In genomic region chr12:27523642-27524488, GRCh38 we compare ENCODE assay signal across 8 cellular contexts. TPM values are rescaled to one million over a fixed set of nuclear protein-coding genes. Genes with fewer than 3 reads are reported as not detected.
A peak's percentile ranks its signal among the peaks of the same experiment; 100 is the strongest.
DNase-seq lines count a peak whose midpoint lies in the region; ATAC-seq and TF ChIP-seq lines count a peak whose summit lies in the region.

Gene PPFIBP1, plus strand, starts transcription at chr12:27524206. Its CDS starts 109,191 bp downstream, at chr12:27633397.

- H4K20me1 ChIP-seq in smooth muscle cell (ENCODE audit: low read depth): peaks cover 41% of the 10 kb centered on the region

- H3K27me3 ChIP-seq in smooth muscle cell (ENCODE audit: low read depth): no peaks in the 10 kb centered on the region

- peaks cover 57% of the 10 kb centered on the region for H3K27me3 Mint-ChIP-seq in WTC11 (ENCODE audit: low read depth)

- peak within 1 kb of the TSS; percentile 86 for H3K9ac ChIP-seq in smooth muscle cell (ENCODE audit: low read depth)

- peak within 1 kb of the TSS; percentile 57 for H2AFZ ChIP-seq in smooth muscle cell (ENCODE audit: low read depth)

- peak; percentile 99 for DNase-seq in AG08395 (ENCODE audit: low spot score)
- peak; percentile 97 for DNase-seq in NCI-H226
- peak; percentile 100 for DNase-seq in WTC11 (ENCODE audit: low spot score)
- peak; percentile 99 for DNase-seq in cardiac fibroblast (ENCODE audit: low read depth in 2 of 2)
- DNase-seq in iPS-NIHi7 (ENCODE audit: extremely low spot score): peak; percentile 94
- peak; percentile 97 for DNase-seq in smooth muscle cell (lab: John Stamatoyannopoulos, UW; ENCODE audit: unreplicated experiment)

- H3K4me3 Mint-ChIP-seq in WTC11: peak within 1 kb of the TSS; percentile 79

- POLR2A ChIA-PET in WTC11 (lab: Charles Lee): interaction anchor here (0.5 to 2.1 kb wide), 8 partner anchors 15 to 1624 kb away, joined by 3 to 6 read pairs (median 4); partner anchors contain the start of gene BMAL2

- no peaks in the 10 kb centered on the region for H3K36me3 ChIP-seq in smooth muscle cell (ENCODE audit: low read depth)

- no peaks in the 10 kb centered on the region for H3K9me3 Mint-ChIP-seq in WTC11

- CTCF ChIA-PET in WTC11 (lab: Charles Lee): interaction anchor here (0.6 to 2.7 kb wide), 7 partner anchors 37 to 366 kb away, joined by 3 to 13 read pairs (median 3); no protein-coding TSS in a partner anchor

- no peaks in the 10 kb centered on the region for H3K9me3 ChIP-seq in smooth muscle cell (replicated peaks; ENCODE audit: low read depth)

- H3K4me1 Mint-ChIP-seq in WTC11: peaks cover 43% of the 10 kb centered on the region

- peaks cover 25% of the 10 kb centered on the region for H3K4me1 ChIP-seq in smooth muscle cell (ENCODE audit: low read depth)

- H3F3A ChIP-seq in smooth muscle cell (ENCODE audit: low read depth): peaks cover 10% of the 10 kb centered on the region

- peak within 1 kb of the TSS; percentile 76 to 83 for H3K4me3 ChIP-seq in cardiac fibroblast (replicated peaks in 1 of 2; ENCODE audit: low read depth in 2 of 2, low read length in 2 of 2)
- H3K4me3 ChIP-seq in smooth muscle cell: peak within 1 kb of the TSS; percentile 96

- peak within 1 kb of the TSS; percentile 95 for H3K27ac Mint-ChIP-seq in WTC11

- WGBS in smooth muscle cell (ENCODE audit: low lambda C conversion rate): 1% methylated on average over 40 of the region's 41 CpGs

- TF ChIP-seq CTCF in WTC11 (IDR thresholded peaks at IDR 0.05): no peak
- TF ChIP-seq CTCF in cardiac fibroblast (IDR thresholded peaks at IDR 0.05; ENCODE audit: low read depth, low read length): peak; percentile 49
- TF ChIP-seq CTCF in smooth muscle cell (IDR thresholded peaks at IDR 0.05; ENCODE audit: borderline replicate concordance, insufficient read depth, poor library complexity, severe bottlenecking): no peak

- H3K79me2 ChIP-seq in smooth muscle cell (ENCODE audit: low read depth): peaks cover 47% of the 10 kb centered on the region

- H3K4me2 ChIP-seq in smooth muscle cell: peak within 1 kb of the TSS; percentile 96

- peak; percentile 96 for ATAC-seq in GM18907 (IDR thresholded peaks at IDR 0.05; ENCODE audit: unreplicated experiment)
- peak; percentile 93 for ATAC-seq in HG03159 (IDR thresholded peaks at IDR 0.05; ENCODE audit: unreplicated experiment)
- peak; percentile 89 for ATAC-seq in WTC11

- no peaks in the 10 kb centered on the region for H3K36me3 Mint-ChIP-seq in WTC11

- peak within 1 kb of the TSS; percentile 93 for H3K27ac ChIP-seq in smooth muscle cell (ENCODE audit: low read depth)

TF ChIP-seq in WTC11, 78 proteins besides CTCF, POLR2A, EP300 and RAD21 (continues in another document):
- no peak for TF ChIP-seq SMAD4 (CRISPR knock-in tag; IDR thresholded peaks at IDR 0.05)
- TF ChIP-seq ERG (CRISPR knock-in tag; IDR thresholded peaks at IDR 0.05): no peak
- TF ChIP-seq ATF2 (CRISPR knock-in tag; IDR thresholded peaks at IDR 0.05; ENCODE audit: borderline replicate concordance, low read depth): no peak
- no peak for TF ChIP-seq USF2 (CRISPR knock-in tag; IDR thresholded peaks at IDR 0.05)
- no peak for TF ChIP-seq JAZF1 (CRISPR knock-in tag; IDR thresholded peaks at IDR 0.05)
- 0 out of 2 replicates have a peak, but pooled peaks have one; percentile 43 for TF ChIP-seq ETV6 (CRISPR knock-in tag; IDR thresholded peaks at IDR 0.05)
- no peak for TF ChIP-seq KAT7 (CRISPR knock-in tag; IDR thresholded peaks at IDR 0.05; ENCODE audit: borderline replicate concordance)
- no peak for TF ChIP-seq AR (CRISPR knock-in tag; IDR thresholded peaks at IDR 0.05)
- peak; percentile 49; the same call in 1 of the 2 replicates for TF ChIP-seq SP1 (CRISPR knock-in tag; conservative IDR thresholded peaks at IDR 0.05)
- no peak for TF ChIP-seq ZNF671 (CRISPR knock-in tag; IDR thresholded peaks at IDR 0.05)
- TF ChIP-seq ZSCAN18 (CRISPR knock-in tag; IDR thresholded peaks at IDR 0.05): no peak
- no peak for TF ChIP-seq IRF1 (CRISPR knock-in tag; IDR thresholded peaks at IDR 0.05)
- no peak for TF ChIP-seq ATF3 (CRISPR knock-in tag; conservative IDR thresholded peaks at IDR 0.05)

RNA-seq across cellular contexts. Expression of gene PPFIBP1, which starts in this region (rescaled TPM):
- total RNA-seq in WTC11 (2021): 22.3 to 28.7 TPM (median 27.7 TPM) in 3 replicates
- 150 and 156 TPM in 2 replicates for total RNA-seq in smooth muscle cell
- polyA plus RNA-seq in smooth muscle cell: 45.7 and 79.1 TPM in 2 replicates

Comparison
In these comparisons a context has a peak if more than half of its experiments do, and no peak if none do; other contexts are left out.
1. Peak in every context shown above with its lines: DNase-seq, ATAC-seq, H3K4me3 ChIP-seq and H3K27ac ChIP-seq.